ENCODE assay signal across 12 cellular contexts in genomic region chr7:18081617-18082016, GRCh38. TPM values are rescaled to one million over a fixed set of nuclear protein-coding genes. Genes with fewer than 3 reads are reported as not detected.
"Had no signal": no experiment of that assay in that cellular context is flagged by ENCODE, and none has a peak within 500 bp of the region (broad histone marks: within the 10 kb centered on the region; RNA-seq: fewer than 3 reads in every experiment).

No MANE protein-coding gene starts in this region.

- DNase-seq: GM23248, GOT3, H9, HCEC 1CT, HFFc6, IMR-90, Karpas-422, KBM-7 had no signal

- H3K4me2 ChIP-seq: KMS-11 had no signal

- H2AFZ ChIP-seq: GM23248 had no signal

- H3K4me3 ChIP-seq: GM23248 had no signal

- H3K9ac ChIP-seq: GM23248, KMS-11 had no signal

- H3K27ac ChIP-seq: GM23248, HL-60, KMS-11 had no signal

RNA-seq across cellular contexts. Expression of gene PRPS1L1, which starts 54.0 kb away (rescaled TPM):
- total RNA-seq: GM23248, H4, H9, HFFc6, HT1080, IMR-90 had no signal
- polyA plus RNA-seq: GM23248, IMR-90 had no signal
